Comparison of ENCODE assay signal across 15 cellular contexts in the genomic region with DNA sequence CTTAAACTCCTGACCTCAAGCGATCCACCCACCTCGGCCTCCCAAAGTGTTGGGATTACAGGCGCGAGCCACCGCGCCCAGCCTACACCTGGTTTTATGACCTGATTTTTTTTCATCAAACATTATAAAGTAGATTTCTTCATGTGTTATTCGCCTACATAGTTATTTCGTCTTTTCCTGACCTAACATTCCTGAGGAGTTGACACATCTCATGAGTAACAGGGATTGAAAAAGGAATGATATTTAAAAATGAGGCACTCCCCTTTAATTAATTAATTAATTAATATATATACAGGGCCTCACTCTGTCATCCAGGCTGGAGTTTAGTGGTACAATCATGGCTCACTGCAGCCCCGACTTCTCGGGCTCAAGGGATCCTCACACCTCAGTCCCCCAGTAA.
"Had no signal": no experiment of that assay in that cellular context is flagged by ENCODE, and none has a peak within 500 bp of the region (broad histone marks: within the 10 kb centered on the region; RNA-seq: fewer than 3 reads in every experiment).

No MANE protein-coding gene starts in this region.

- DNase-seq: activated CD4-positive, alpha-beta T cell treated with anti-CD3 and anti-CD28 coated beads, Interleukin-2, amount 50 U/mL, for 1 hour; activated CD8-positive, alpha-beta memory T cell treated with anti-CD3 and anti-CD28 coated beads for 24 hours; activated gamma-delta T cell; dermis blood vessel endothelial cell; effector memory CD4-positive, alpha-beta T cell; hippocampal formation; islet precursor cell; lower lobe of right lung; sigmoid colon; spleen; stimulated activated naive CD4-positive, alpha-beta T cell; T-helper 1 cell; T1000; thyroid gland had no signal

- H3K9me3 ChIP-seq: lower lobe of right lung, sigmoid colon, thyroid gland had no signal

- H3K4me1 ChIP-seq: lower lobe of right lung, parathyroid adenoma had no signal

- H3K27me3 ChIP-seq: sigmoid colon, spleen, thyroid gland had no signal

- H3K27ac ChIP-seq: lower lobe of right lung, parathyroid adenoma, sigmoid colon, spleen, thyroid gland had no signal

- H3K4me3 ChIP-seq: lower lobe of right lung, sigmoid colon, spleen, thyroid gland had no signal

- H3K36me3 ChIP-seq: lower lobe of right lung, sigmoid colon, spleen, thyroid gland had no signal
